In the genomic region with DNA sequence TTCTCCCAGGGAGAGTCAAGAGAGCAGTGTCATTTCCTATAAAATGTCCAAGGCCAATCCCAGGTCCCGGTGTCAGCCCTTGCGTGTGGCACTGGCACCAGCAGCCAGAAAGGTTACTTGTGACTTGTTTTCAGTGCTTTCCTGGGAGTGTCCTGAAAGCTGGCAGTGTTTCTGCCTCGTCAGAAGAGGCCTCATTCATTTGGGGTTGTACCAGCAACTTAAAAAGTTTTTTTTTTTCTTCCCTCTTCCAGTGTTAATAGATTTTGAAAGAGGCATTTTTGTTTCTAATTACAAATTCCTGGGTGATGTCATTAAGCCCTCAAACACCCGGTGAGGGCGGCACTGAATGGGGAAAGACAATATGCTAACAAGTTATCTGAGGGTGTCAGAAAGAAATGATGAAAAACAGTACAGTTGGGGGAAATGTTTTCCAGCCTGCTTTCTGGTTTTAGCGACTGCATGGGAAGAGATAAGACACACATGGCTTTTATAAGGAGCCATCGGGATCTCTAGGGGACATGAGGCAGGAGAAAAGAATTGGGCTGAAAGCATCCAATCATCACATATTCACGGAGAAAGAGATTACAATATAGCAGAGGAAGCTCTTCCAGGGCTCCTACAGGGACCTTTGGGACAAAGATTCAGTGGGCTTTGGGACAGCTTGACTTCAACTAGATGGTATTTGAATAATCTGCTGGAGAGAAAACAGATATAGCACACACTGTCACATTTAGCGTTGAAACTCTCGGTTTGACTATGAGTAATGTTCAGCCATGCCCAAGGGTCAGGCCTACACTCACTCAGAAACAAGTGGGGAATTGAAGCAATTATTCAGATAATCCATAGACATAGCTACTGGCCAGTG, we compare ENCODE assay signal across 8 cellular contexts.
DNase-seq lines count a peak whose midpoint lies in the region; ATAC-seq and TF ChIP-seq lines count a peak whose summit lies in the region.

No MANE protein-coding gene starts in this region.

- DNase-seq in RWPE1 (ENCODE audit: low spot score) = no peak
- DNase-seq in esophagus squamous epithelium (lab: John Stamatoyannopoulos, UW) = no peak
- DNase-seq in non-pigmented ciliary epithelial cell (ENCODE audit: low read depth) = peak; percentile 38
- no peak for DNase-seq in amniotic stem cell (lab: John Stamatoyannopoulos, UW)
- no peak for DNase-seq in mesenteric fat pad (ENCODE audit: low spot score)
- DNase-seq in NAMALWA (ENCODE audit: low spot score) = no peak

- peak overlapping the region; percentile 81 for H3K27ac ChIP-seq in RWPE1
- H3K27ac ChIP-seq in esophagus squamous epithelium = peak overlapping the region; percentile 86 to 95 (median 90)

- no peaks in the 10 kb centered on the region for H3K36me3 ChIP-seq in esophagus squamous epithelium

- peaks cover 18 to 54% (median 28%) of the 10 kb centered on the region in 3 donors for H3K4me1 ChIP-seq in esophagus squamous epithelium

- peak; percentile 82 for ATAC-seq in GM18519 (IDR thresholded peaks at IDR 0.05; ENCODE audit: low FRiP score, unreplicated experiment)
- peak; percentile 79 for ATAC-seq in HG02759 (IDR thresholded peaks at IDR 0.05; ENCODE audit: unreplicated experiment)

- TF ChIP-seq CTCF in RWPE1 (conservative IDR thresholded peaks at IDR 0.05; ENCODE audit: low read depth) (no peak), esophagus squamous epithelium (IDR thresholded peaks at IDR 0.05) (no peak)

- H3K4me3 ChIP-seq in esophagus squamous epithelium = no peak overlapping the region

- CTCF ChIA-PET in RWPE1 (lab: Yijun Ruan, JAX) = interaction anchor here (0.5 to 3.5 kb wide), 6 partner anchors 9 to 340 kb away, joined by 3 to 24 read pairs (median 10); no protein-coding TSS in a partner anchor

- H3K9me3 ChIP-seq in esophagus squamous epithelium = no peaks in the 10 kb centered on the region

- 11 to 25% methylated on average over 10 of the region's 10 CpGs for WGBS in esophagus squamous epithelium, 2 donors

- POLR2A ChIA-PET in RWPE1 (lab: Yijun Ruan, JAX; ENCODE audit: low non-redundant PET) = interaction anchor here (0.5 kb wide), 1 partner anchor 344 kb away, joined by 4 read pairs; no protein-coding TSS in a partner anchor

- intact Hi-C loops in esophagus squamous epithelium (cut with DNase I) = loop anchor here (5.0 kb wide), 1 partner anchor 340 kb away; no protein-coding TSS in a partner anchor

- H3K27me3 ChIP-seq in esophagus squamous epithelium = no peaks in the 10 kb centered on the region

- peak in 1 of 4 donors; percentile 29 for TF ChIP-seq POLR2A in esophagus squamous epithelium (IDR thresholded peaks at IDR 0.05)
